11 cellular contexts compared by ENCODE assay signal in the genomic region with DNA sequence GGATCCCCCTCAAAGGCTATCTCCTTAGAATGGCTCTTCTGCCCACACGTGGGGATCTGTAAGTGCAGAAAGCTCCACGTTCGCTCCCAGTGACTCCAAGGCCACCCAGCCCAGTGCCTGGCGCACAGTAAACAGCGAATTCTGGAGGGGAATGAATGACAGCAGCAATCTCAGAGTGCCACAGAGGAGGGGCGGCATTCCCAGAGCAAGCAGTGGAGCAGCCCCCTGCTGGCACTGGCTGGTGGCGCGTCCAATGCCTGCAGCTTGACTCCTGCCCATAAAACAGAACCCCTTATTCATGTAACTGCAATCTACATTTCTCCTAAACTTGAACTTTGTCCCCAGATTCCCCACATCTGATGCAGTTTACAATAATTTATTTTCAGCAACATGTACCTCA. TPM values are rescaled to one million over a fixed set of nuclear protein-coding genes. Genes with fewer than 3 reads are reported as not detected.
DNase-seq lines count a peak whose midpoint lies in the region; ATAC-seq, FAIRE-seq and TF ChIP-seq lines count a peak whose summit lies in the region.
"Had no signal": no experiment of that assay in that cellular context is flagged by ENCODE, and none has a peak within 500 bp of the region (broad histone marks: within the 10 kb centered on the region; RNA-seq: fewer than 3 reads in every experiment).

No MANE protein-coding gene starts in this region.

- peaks cover 52 to 75% of the 10 kb centered on the region in 2 experiments for H3K27me3 ChIP-seq in K562 (ENCODE audit: control insufficient read depth in 2 of 2, insufficient read depth in 2 of 2, low read length in 2 of 2)

- POLR2A ChIA-PET in K562 (lab: Yijun Ruan, JAX), result interaction anchor here (0.6 kb wide), 1 partner anchor 119 kb away, joined by 3 read pairs; no protein-coding TSS in a partner anchor

- no peak overlapping the region for H3K4me3 Mint-ChIP-seq in progenitor cell of endocrine pancreas (ENCODE audit: low read depth)
- H3K4me3 Mint-ChIP-seq in T-helper 2 cell treated with Interferon-gamma antibody and Interleukin-4, amounts not matched to agents 5 μg/mL and 100 μg/mL, for 36 hours, result no peak overlapping the region

- no peak overlapping the region for H3K4me3 ChIP-seq in Jurkat, Clone E6-1 (ENCODE audit: low read length)
- no peak overlapping the region for H3K4me3 ChIP-seq in K562

- 0% methylated on average over 8 of the region's 8 CpGs for WGBS in K562 (ENCODE audit: insufficient coverage, low coverage, missing lambda C conversion rate)

- no peak overlapping the region for H3K4me2 ChIP-seq in K562 (ENCODE audit: insufficient read depth, low read length)

- H3K27me3 Mint-ChIP-seq in progenitor cell of endocrine pancreas, result peaks cover 95% of the 10 kb centered on the region
- peaks cover 74% of the 10 kb centered on the region for H3K27me3 Mint-ChIP-seq in T-helper 2 cell treated with Interferon-gamma antibody and Interleukin-4, amounts not matched to agents 5 μg/mL and 100 μg/mL, for 36 hours (ENCODE audit: low read depth)

- FAIRE-seq in K562 (lab: Jason Lieb, UNC), result no peak

- H3K36me3 ChIP-seq in K562 (ENCODE audit: control insufficient read depth, insufficient read depth, low read length), result no peaks in the 10 kb centered on the region

- no peaks in the 10 kb centered on the region for H4K20me1 ChIP-seq in K562 (replicated peaks; ENCODE audit: control insufficient read depth, insufficient read depth, low read length)

- peak in 1 of 2 experiments; percentile 25; a peak in 1 of 4 replicates for TF ChIP-seq RAD21 in K562 (CRISPR knock-in tag; conservative IDR thresholded peaks at IDR 0.05 in 1 of 2, IDR thresholded peaks at IDR 0.05 in 1 of 2)

- TF ChIP-seq EP300 in K562 (IDR thresholded peaks at IDR 0.05; ENCODE audit: low read length), result no peak

- no peak overlapping the region for H3K9ac ChIP-seq in K562 (ENCODE audit: insufficient read depth in 1 of 2, low read depth in 2 of 2, low read length in 2 of 2)

- H3K36me3 Mint-ChIP-seq in progenitor cell of endocrine pancreas (ENCODE audit: insufficient read depth), result no peaks in the 10 kb centered on the region
- H3K36me3 Mint-ChIP-seq in T-helper 2 cell treated with Interferon-gamma antibody and Interleukin-4, amounts not matched to agents 5 μg/mL and 100 μg/mL, for 36 hours (ENCODE audit: low read depth), result no peaks in the 10 kb centered on the region

- H3K27ac Mint-ChIP-seq in progenitor cell of endocrine pancreas, result no peak overlapping the region
- H3K27ac Mint-ChIP-seq in T-helper 2 cell treated with Interferon-gamma antibody and Interleukin-4, amounts not matched to agents 5 μg/mL and 100 μg/mL, for 36 hours, result no peak overlapping the region

- intact Hi-C loops in K562 (cut with micrococcal nuclease), result no loop called here

- peaks cover 4% of the 10 kb centered on the region for H3K4me1 Mint-ChIP-seq in progenitor cell of endocrine pancreas (ENCODE audit: low read depth)
- H3K4me1 Mint-ChIP-seq in T-helper 2 cell treated with Interferon-gamma antibody and Interleukin-4, amounts not matched to agents 5 μg/mL and 100 μg/mL, for 36 hours (ENCODE audit: low read depth), result no peaks in the 10 kb centered on the region

- ATAC-seq in K562 (peak; percentile 81), HG02642 (IDR thresholded peaks at IDR 0.05; ENCODE audit: poor library complexity, unreplicated experiment) (no peak)

- H3K4me1 ChIP-seq in K562 (replicated peaks in 1 of 2; ENCODE audit: control insufficient read depth in 2 of 2, insufficient read depth in 2 of 2, low read length in 2 of 2), result peaks cover 0 to under 1% of the 10 kb centered on the region in 2 experiments; a peak in 1 of 5 replicates

- CTCF ChIA-PET in K562 (lab: Yijun Ruan, JAX; ENCODE audit: low intra/inter-chr PET ratio), result no interaction called here

- TF ChIP-seq CTCF in K562 (IDR thresholded peaks at IDR 0.05 in 2 of 3, conservative IDR thresholded peaks at IDR 0.05 in 1 of 3; ENCODE audit: insufficient read depth in 2 of 3, low read depth in 1 of 3, low read length in 3 of 3) (peak; percentile 47 to 61 (median 53)), progenitor cell of endocrine pancreas (IDR thresholded peaks at IDR 0.05; ENCODE audit: unreplicated experiment) (peak; percentile 76)

- H3K79me2 ChIP-seq in K562 (ENCODE audit: control insufficient read depth, insufficient read depth, low read length), result no peaks in the 10 kb centered on the region

- H3K9me1 ChIP-seq in K562 (ENCODE audit: control insufficient read depth, insufficient read depth, low read length), result no peaks in the 10 kb centered on the region

- BruUV-seq in K562 (replicated peaks; lab: Mats Ljungman, UMichigan), result no TSS peak

- in situ Hi-C loops in K562 (cut with MboI), result no loop called here

- H3K9me3 Mint-ChIP-seq in progenitor cell of endocrine pancreas (ENCODE audit: low read depth), result no peaks in the 10 kb centered on the region
- no peaks in the 10 kb centered on the region for H3K9me3 Mint-ChIP-seq in T-helper 2 cell treated with Interferon-gamma antibody and Interleukin-4, amounts not matched to agents 5 μg/mL and 100 μg/mL, for 36 hours

- DNase-seq in NK-92 treated with Interleukin-12 subunit alpha and Interleukin-12 subunit beta, amount 100 ng/mL, for 24 hours (lab: John Stamatoyannopoulos, UW), result peak; percentile 1
- no peak for DNase-seq in NK-92 (lab: John Stamatoyannopoulos, UW; ENCODE audit: unreplicated experiment)
- DNase-seq in Jurkat, Clone E6-1 (ENCODE audit: low read depth, low spot score), result peak; percentile 12
- peak in 3 of 4 experiments; percentile 24 to 37 (median 25) for DNase-seq in K562 (ENCODE audit: extremely low read depth in 1 of 4, low spot score in 3 of 4)
- peak; percentile 65 for DNase-seq in progenitor cell of endocrine pancreas (ENCODE audit: low spot score, unreplicated experiment)
- DNase-seq in T-helper 2 cell treated with Interferon-gamma antibody and Interleukin-4, amounts not matched to agents 5 μg/mL and 100 μg/mL, for 36 hours (ENCODE audit: low spot score), result no peak
- no peak for DNase-seq in inferior parietal cortex (ENCODE audit: extremely low spot score)
- DNase-seq: EL had no signal

- H2AFZ ChIP-seq in K562 (ENCODE audit: low read depth, low read length), result no peak overlapping the region

- TF ChIP-seq POLR2A in K562 (conservative IDR thresholded peaks at IDR 0.05), result no peak

- no peaks in the 10 kb centered on the region for H3K9me3 ChIP-seq in K562 (replicated peaks; ENCODE audit: control insufficient read depth, insufficient read depth, low read depth, low read length)

- H3K27ac ChIP-seq in K562 (ENCODE audit: extremely low read depth, low read depth, low read length), result no peak overlapping the region
- H3K27ac ChIP-seq: epithelial cell of prostate had no signal

TF ChIP-seq in K562, 482 proteins besides CTCF, POLR2A, EP300 and RAD21 (continues in another document):
- TF ChIP-seq, protein P1, sequence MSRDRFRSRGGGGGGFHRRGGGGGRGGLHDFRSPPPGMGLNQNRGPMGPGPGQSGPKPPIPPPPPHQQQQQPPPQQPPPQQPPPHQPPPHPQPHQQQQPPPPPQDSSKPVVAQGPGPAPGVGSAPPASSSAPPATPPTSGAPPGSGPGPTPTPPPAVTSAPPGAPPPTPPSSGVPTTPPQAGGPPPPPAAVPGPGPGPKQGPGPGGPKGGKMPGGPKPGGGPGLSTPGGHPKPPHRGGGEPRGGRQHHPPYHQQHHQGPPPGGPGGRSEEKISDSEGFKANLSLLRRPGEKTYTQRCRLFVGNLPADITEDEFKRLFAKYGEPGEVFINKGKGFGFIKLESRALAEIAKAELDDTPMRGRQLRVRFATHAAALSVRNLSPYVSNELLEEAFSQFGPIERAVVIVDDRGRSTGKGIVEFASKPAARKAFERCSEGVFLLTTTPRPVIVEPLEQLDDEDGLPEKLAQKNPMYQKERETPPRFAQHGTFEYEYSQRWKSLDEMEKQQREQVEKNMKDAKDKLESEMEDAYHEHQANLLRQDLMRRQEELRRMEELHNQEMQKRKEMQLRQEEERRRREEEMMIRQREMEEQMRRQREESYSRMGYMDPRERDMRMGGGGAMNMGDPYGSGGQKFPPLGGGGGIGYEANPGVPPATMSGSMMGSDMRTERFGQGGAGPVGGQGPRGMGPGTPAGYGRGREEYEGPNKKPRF (IDR thresholded peaks at IDR 0.05; ENCODE audit: low read depth, low read length), result no peak

RNA-seq across cellular contexts. Expression of a gene that starts 6.9 kb away (rescaled TPM):
- polyA plus RNA-seq in Jurkat, Clone E6-1 (2012; ENCODE audit: insufficient read depth, insufficient read length), result not detected
- not detected in 2 replicates for total RNA-seq in K562 (2011; cell fraction: chromatin; rRNA removed; ENCODE audit: low replicate concordance)
- not detected in 2 replicates for total RNA-seq in K562 (2011; cell fraction: nucleolus; rRNA removed)
- not detected in 2 replicates for total RNA-seq in K562 (2011; cell fraction: nucleoplasm; rRNA removed)
- total RNA-seq in K562 (2014; rRNA removed) (not detected in 2 replicates), K562 (2014; rRNA removed; fragmentation: Illumina TruSeq; extraction: Trizol) (not detected in 2 replicates), K562 (2015; rRNA removed; fragmentation: Illumina TruSeq; extraction: Trizol) (not detected in 2 replicates), K562 (2021) (not detected in 2 replicates), progenitor cell of endocrine pancreas (not detected in 2 replicates)
- polyA plus RNA-seq in K562 (2011; rRNA removed) (not detected in 2 replicates), K562 (2014; fragmentation: Illumina TruSeq; extraction: Trizol) (not detected in 2 replicates), K562 (2014; fragmentation: Nextera tagmentation; extraction: Ambion mirVana) (not detected), K562 (2014; rRNA removed) (not detected in 2 replicates)
- not detected in 2 replicates for polyA plus RNA-seq in K562 (2011; cell fraction: cytosol; rRNA removed)
- not detected in 2 replicates for polyA plus RNA-seq in K562 (2011; cell fraction: nucleus; rRNA removed)
- polyA plus RNA-seq in K562 (2012), result not detected in 2 replicates
- not detected in 2 replicates for polyA minus RNA-seq in K562 (2011; rRNA and poly(A)+ RNA removed)
- polyA minus RNA-seq in K562 (2011; cell fraction: cytosol; rRNA and poly(A)+ RNA removed), result not detected in 2 replicates
- not detected in 2 replicates for polyA minus RNA-seq in K562 (2011; cell fraction: nucleus; rRNA and poly(A)+ RNA removed)
- total RNA-seq: NCI-H460 had no signal

Comparison
In these comparisons a context has a peak if more than half of its experiments do, and no peak if none do; other contexts are left out.
1. DNase-seq: peak in NK-92 treated with Interleukin-12 subunit alpha and Interleukin-12 subunit beta, amount 100 ng/mL, for 24 hours (single experiment), Jurkat, Clone E6-1 (single experiment), K562 (3 of 4) and progenitor cell of endocrine pancreas (single experiment); none in NK-92 (single experiment), T-helper 2 cell treated with Interferon-gamma antibody and Interleukin-4, amounts not matched to agents 5 μg/mL and 100 μg/mL, for 36 hours (single experiment) and inferior parietal cortex (single experiment).